Comparison of ENCODE assay signal across 14 cellular contexts in the genomic region with DNA sequence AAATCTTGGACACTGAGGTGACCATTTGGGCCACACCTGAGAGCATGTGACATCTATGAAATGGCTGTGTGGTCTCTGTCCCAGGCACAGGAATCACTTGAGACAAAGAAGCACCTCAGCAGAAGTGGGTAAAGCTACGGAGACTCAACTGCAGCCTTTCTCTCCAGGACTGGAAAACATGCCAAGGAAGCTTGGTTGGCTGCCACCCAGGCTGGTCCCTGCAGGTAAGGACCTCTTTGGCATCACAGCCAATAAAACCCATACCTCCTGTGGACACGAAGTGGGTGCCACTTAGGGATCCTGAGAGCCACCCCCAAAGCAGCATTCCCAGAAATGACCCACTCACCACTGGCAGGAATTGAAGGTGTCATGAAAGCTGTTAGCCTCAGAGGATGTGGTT.
DNase-seq lines count a peak whose midpoint lies in the region; ATAC-seq and FAIRE-seq lines count a peak whose summit lies in the region.
"Had no signal": no experiment of that assay in that cellular context is flagged by ENCODE, and none has a peak within 500 bp of the region (broad histone marks: within the 10 kb centered on the region; RNA-seq: fewer than 3 reads in every experiment).

No MANE protein-coding gene starts in this region.

- peaks cover 85% of the 10 kb centered on the region for H3K4me1 Mint-ChIP-seq in activated T-cell treated with anti-CD3 and anti-CD28 coated beads, Interleukin-2, amount 50 U/mL, for 72 hours (ENCODE audit: low read depth)
- H3K4me1 Mint-ChIP-seq in activated T-cell treated with anti-CD3 and anti-CD28 coated beads, Interleukin-2, amount 50 U/mL, for 4 hours (ENCODE audit: low read depth): peaks cover 81% of the 10 kb centered on the region
- H3K4me1 Mint-ChIP-seq in activated T-helper 1 cell treated with anti-CD3 and anti-CD28 coated beads, Interleukin-12 subunit alpha, Interleukin-12 subunit beta, Interleukin-2, Interleukin-4 antibody, amounts not matched to agents 30 ng/mL and 10 ng/mL and 1 ng/mL, durations not matched to agents 14 hours and 24 hours and 36 hours (ENCODE audit: low read depth): peaks cover 83% of the 10 kb centered on the region
- no peaks in the 10 kb centered on the region for H3K4me1 Mint-ChIP-seq in stimulated activated memory B cell treated with anti-CD40 and anti-IgM and Interleukin-4, amounts not matched to agents 10 μg/mL and 1 μg/mL and 100 μg/mL, for 72 hours

- DNase-seq in activated T-cell treated with anti-CD3 and anti-CD28 coated beads, Interleukin-2, amount 50 U/mL, for 72 hours: no peak
- DNase-seq in activated T-cell treated with anti-CD3 and anti-CD28 coated beads, Interleukin-2, amount 50 U/mL, for 4 hours: no peak
- DNase-seq in DMS79 treated with DMSO at 0.1 percent for 48 hours (lab: John Stamatoyannopoulos, UW) (peak; percentile 34), urothelium cell line (ENCODE audit: low spot score) (no peak), NCI-H82 treated with DMSO at 0.1 percent for 48 hours (lab: John Stamatoyannopoulos, UW; ENCODE audit: unreplicated experiment) (no peak)
- DNase-seq in activated T-helper 1 cell treated with anti-CD3 and anti-CD28 coated beads, Interleukin-12 subunit alpha, Interleukin-12 subunit beta, Interleukin-2, Interleukin-4 antibody, amounts not matched to agents 30 ng/mL and 10 ng/mL and 1 ng/mL, durations not matched to agents 14 hours and 24 hours and 36 hours (ENCODE audit: low spot score): no peak
- DNase-seq: ACHN; CD8-positive, alpha-beta memory T cell; NCI-H1048; NCI-H2107; Peyer's patch; SHP77 had no signal

- no peak for FAIRE-seq in urothelium cell line (lab: Jason Lieb, UNC)
- FAIRE-seq: H1 had no signal

- peaks cover 5 to 8% of the 10 kb centered on the region in 2 donors for H3K36me3 Mint-ChIP-seq in activated T-cell treated with anti-CD3 and anti-CD28 coated beads, Interleukin-2, amount 50 U/mL, for 72 hours (ENCODE audit: insufficient read depth in 2 of 2)
- H3K36me3 Mint-ChIP-seq in activated T-cell treated with anti-CD3 and anti-CD28 coated beads, Interleukin-2, amount 50 U/mL, for 4 hours (ENCODE audit: insufficient read depth): peaks cover 22% of the 10 kb centered on the region
- peaks cover 44% of the 10 kb centered on the region for H3K36me3 Mint-ChIP-seq in activated T-helper 1 cell treated with anti-CD3 and anti-CD28 coated beads, Interleukin-12 subunit alpha, Interleukin-12 subunit beta, Interleukin-2, Interleukin-4 antibody, amounts not matched to agents 30 ng/mL and 10 ng/mL and 1 ng/mL, durations not matched to agents 14 hours and 24 hours and 36 hours (ENCODE audit: low read depth)
- no peaks in the 10 kb centered on the region for H3K36me3 Mint-ChIP-seq in stimulated activated memory B cell treated with anti-CD40 and anti-IgM and Interleukin-4, amounts not matched to agents 10 μg/mL and 1 μg/mL and 100 μg/mL, for 72 hours

- no peaks in the 10 kb centered on the region for H3K9me3 Mint-ChIP-seq in activated T-cell treated with anti-CD3 and anti-CD28 coated beads, Interleukin-2, amount 50 U/mL, for 72 hours
- no peaks in the 10 kb centered on the region for H3K9me3 Mint-ChIP-seq in activated T-cell treated with anti-CD3 and anti-CD28 coated beads, Interleukin-2, amount 50 U/mL, for 4 hours
- H3K9me3 Mint-ChIP-seq in activated T-helper 1 cell treated with anti-CD3 and anti-CD28 coated beads, Interleukin-12 subunit alpha, Interleukin-12 subunit beta, Interleukin-2, Interleukin-4 antibody, amounts not matched to agents 30 ng/mL and 10 ng/mL and 1 ng/mL, durations not matched to agents 14 hours and 24 hours and 36 hours: no peaks in the 10 kb centered on the region
- no peaks in the 10 kb centered on the region for H3K9me3 Mint-ChIP-seq in stimulated activated memory B cell treated with anti-CD40 and anti-IgM and Interleukin-4, amounts not matched to agents 10 μg/mL and 1 μg/mL and 100 μg/mL, for 72 hours
- H3K9me3 Mint-ChIP-seq: CD8-positive, alpha-beta memory T cell had no signal

- intact Hi-C loops in activated T-helper 1 cell treated with anti-CD3 and anti-CD28 coated beads, Interleukin-12 subunit alpha, Interleukin-12 subunit beta, Interleukin-2, Interleukin-4 antibody, amounts not matched to agents 30 ng/mL and 10 ng/mL and 1 ng/mL, durations not matched to agents 14 hours and 24 hours and 36 hours (cut with micrococcal nuclease): no loop called here

- ATAC-seq in activated T-cell treated with anti-CD3 and anti-CD28 coated beads, Interleukin-2, amount 50 U/mL, for 72 hours (replicated peaks in 1 of 2): no peak
- no peak for ATAC-seq in activated T-cell treated with anti-CD3 and anti-CD28 coated beads, Interleukin-2, amount 50 U/mL, for 4 hours
- peak; percentile 32 for ATAC-seq in stimulated activated memory B cell treated with anti-CD40 and anti-IgM and Interleukin-4, amounts not matched to agents 10 μg/mL and 1 μg/mL and 100 μg/mL, for 72 hours

- peak overlapping the region; percentile 80 for H3K27ac Mint-ChIP-seq in activated T-cell treated with anti-CD3 and anti-CD28 coated beads, Interleukin-2, amount 50 U/mL, for 72 hours
- peak overlapping the region; percentile 56 for H3K27ac Mint-ChIP-seq in activated T-helper 1 cell treated with anti-CD3 and anti-CD28 coated beads, Interleukin-12 subunit alpha, Interleukin-12 subunit beta, Interleukin-2, Interleukin-4 antibody, amounts not matched to agents 30 ng/mL and 10 ng/mL and 1 ng/mL, durations not matched to agents 14 hours and 24 hours and 36 hours
- no peak overlapping the region for H3K27ac Mint-ChIP-seq in stimulated activated memory B cell treated with anti-CD40 and anti-IgM and Interleukin-4, amounts not matched to agents 10 μg/mL and 1 μg/mL and 100 μg/mL, for 72 hours

- no peaks in the 10 kb centered on the region for H3K27me3 Mint-ChIP-seq in activated T-cell treated with anti-CD3 and anti-CD28 coated beads, Interleukin-2, amount 50 U/mL, for 72 hours (ENCODE audit: low read depth)
- no peaks in the 10 kb centered on the region for H3K27me3 Mint-ChIP-seq in activated T-cell treated with anti-CD3 and anti-CD28 coated beads, Interleukin-2, amount 50 U/mL, for 4 hours (ENCODE audit: low read depth)
- H3K27me3 Mint-ChIP-seq in activated T-helper 1 cell treated with anti-CD3 and anti-CD28 coated beads, Interleukin-12 subunit alpha, Interleukin-12 subunit beta, Interleukin-2, Interleukin-4 antibody, amounts not matched to agents 30 ng/mL and 10 ng/mL and 1 ng/mL, durations not matched to agents 14 hours and 24 hours and 36 hours (ENCODE audit: insufficient read depth): no peaks in the 10 kb centered on the region
- peaks cover 35% of the 10 kb centered on the region for H3K27me3 Mint-ChIP-seq in stimulated activated memory B cell treated with anti-CD40 and anti-IgM and Interleukin-4, amounts not matched to agents 10 μg/mL and 1 μg/mL and 100 μg/mL, for 72 hours

- peak overlapping the region; percentile 36 to 86 for H3K4me3 Mint-ChIP-seq in activated T-cell treated with anti-CD3 and anti-CD28 coated beads, Interleukin-2, amount 50 U/mL, for 72 hours
- H3K4me3 Mint-ChIP-seq in activated T-cell treated with anti-CD3 and anti-CD28 coated beads, Interleukin-2, amount 50 U/mL, for 4 hours: no peak overlapping the region
- H3K4me3 Mint-ChIP-seq in activated T-helper 1 cell treated with anti-CD3 and anti-CD28 coated beads, Interleukin-12 subunit alpha, Interleukin-12 subunit beta, Interleukin-2, Interleukin-4 antibody, amounts not matched to agents 30 ng/mL and 10 ng/mL and 1 ng/mL, durations not matched to agents 14 hours and 24 hours and 36 hours: no peak overlapping the region
- H3K4me3 Mint-ChIP-seq in stimulated activated memory B cell treated with anti-CD40 and anti-IgM and Interleukin-4, amounts not matched to agents 10 μg/mL and 1 μg/mL and 100 μg/mL, for 72 hours: no peak overlapping the region
- H3K4me3 Mint-ChIP-seq: CD8-positive, alpha-beta memory T cell had no signal

Comparison
In these comparisons a context has a peak if more than half of its experiments do, and no peak if none do; other contexts are left out.
1. H3K4me3 Mint-ChIP-seq: peak in activated T-cell treated with anti-CD3 and anti-CD28 coated beads, Interleukin-2, amount 50 U/mL, for 72 hours (2 of 2); none in activated T-cell treated with anti-CD3 and anti-CD28 coated beads, Interleukin-2, amount 50 U/mL, for 4 hours (single experiment), activated T-helper 1 cell treated with anti-CD3 and anti-CD28 coated beads, Interleukin-12 subunit alpha, Interleukin-12 subunit beta, Interleukin-2, Interleukin-4 antibody, amounts not matched to agents 30 ng/mL and 10 ng/mL and 1 ng/mL, durations not matched to agents 14 hours and 24 hours and 36 hours (single experiment) and stimulated activated memory B cell treated with anti-CD40 and anti-IgM and Interleukin-4, amounts not matched to agents 10 μg/mL and 1 μg/mL and 100 μg/mL, for 72 hours (single experiment).